In genomic region chr2:160132761-160133160, GRCh38 we compare ENCODE assay signal across 14 cellular contexts.
A peak's percentile ranks its signal among the peaks of the same experiment; 100 is the strongest.
DNase-seq lines count a peak whose midpoint lies in the region; ATAC-seq and TF ChIP-seq lines count a peak whose summit lies in the region.
"Had no signal": no experiment of that assay in that cellular context is flagged by ENCODE, and none has a peak within 500 bp of the region (broad histone marks: within the 10 kb centered on the region; RNA-seq: fewer than 3 reads in every experiment).

No MANE protein-coding gene starts in this region.

- H3K9me3 ChIP-seq in GM23248 (ENCODE audit: low read depth) (no peaks in the 10 kb centered on the region), PC-3 (ENCODE audit: low read length) (no peaks in the 10 kb centered on the region)
- H3K9me3 ChIP-seq: BLaER1 treated with 17β-estradiol and CSF1 and Interleukin-3, amounts not matched to agents 10 nM and 100 nM; HAP-1 had no signal

- H3K27me3 ChIP-seq in GM23248 (replicated peaks; ENCODE audit: insufficient read depth) (no peaks in the 10 kb centered on the region), PC-3 (ENCODE audit: low read length) (no peaks in the 10 kb centered on the region)
- H3K27me3 ChIP-seq: BLaER1 treated with 17β-estradiol and CSF1 and Interleukin-3, amounts not matched to agents 10 nM and 100 nM had no signal

- CTCF ChIA-PET in PC-3 (lab: Charles Lee) = no interaction called here

- POLR2A ChIA-PET in PC-3 (lab: Charles Lee; ENCODE audit: unreplicated experiment) = no interaction called here

- intact Hi-C loops in PC-3 (cut with micrococcal nuclease) = no loop called here

- H3K4me3 ChIP-seq in GM23248 = no peak overlapping the region
- H3K4me3 ChIP-seq in PC-3 (ENCODE audit: low read length) = no peak overlapping the region
- no peak overlapping the region for H3K4me3 ChIP-seq in epithelial cell of esophagus (ENCODE audit: low read length)
- H3K4me3 ChIP-seq: BLaER1 treated with 17β-estradiol and CSF1 and Interleukin-3, amounts not matched to agents 10 nM and 100 nM; GM12878; HAP-1 had no signal

- in situ Hi-C loops in GM23248 (cut with MboI) = no loop called here

- BruUV-seq in PC-3 (replicated peaks; lab: Mats Ljungman, UMichigan) = no TSS peak

- no peaks in the 10 kb centered on the region for H3K9me2 ChIP-seq in GM23248 (ENCODE audit: insufficient read depth)
- H3K9me2 ChIP-seq in PC-3 (replicated peaks; ENCODE audit: low read length) = no peaks in the 10 kb centered on the region

- H3K79me2 ChIP-seq in GM23248 (ENCODE audit: insufficient read depth) (no peaks in the 10 kb centered on the region), PC-3 (ENCODE audit: low read length) (no peaks in the 10 kb centered on the region)

- H3K27ac ChIP-seq in GM23248 (no peak overlapping the region), PC-3 (ENCODE audit: low read length) (no peak overlapping the region)
- H3K27ac ChIP-seq: BLaER1 treated with 17β-estradiol and CSF1 and Interleukin-3, amounts not matched to agents 10 nM and 100 nM; HL-60 had no signal

- no peak for ATAC-seq in PC-3
- ATAC-seq in HG02884 (IDR thresholded peaks at IDR 0.05; ENCODE audit: unreplicated experiment) = no peak
- ATAC-seq: CD8-positive, alpha-beta T cell; GM12878 had no signal

- H4K20me1 ChIP-seq in GM23248 (ENCODE audit: insufficient read depth) = no peaks in the 10 kb centered on the region
- no peaks in the 10 kb centered on the region for H4K20me1 ChIP-seq in PC-3 (ENCODE audit: low read length)
- H4K20me1 ChIP-seq: BLaER1 treated with 17β-estradiol and CSF1 and Interleukin-3, amounts not matched to agents 10 nM and 100 nM had no signal

- DNase-seq in GM23248 (peak; percentile 44), PC-3 (peak; percentile 22), epithelial cell of esophagus (ENCODE audit: low read depth) (peak; percentile 25), ureter (ENCODE audit: low spot score) (no peak)
- DNase-seq in activated CD4-positive, alpha-beta T cell treated with anti-CD3 and anti-CD28 coated beads for 4 hours = no peak
- DNase-seq: Calu3; CD8-positive, alpha-beta T cell; DMS79 treated with DMSO at 0.1 percent for 48 hours; IMR-90 had no signal

- TF ChIP-seq CTCF in PC-3 (conservative IDR thresholded peaks at IDR 0.05; ENCODE audit: low read depth, low read length) (no peak), epithelial cell of esophagus (IDR thresholded peaks at IDR 0.05; ENCODE audit: insufficient read depth, low read depth, low read length, missing control alignments) (no peak)

- H3K4me1 ChIP-seq in GM23248 (ENCODE audit: insufficient read depth) (peaks cover 4% of the 10 kb centered on the region; the same call in 1 of the 2 replicates), PC-3 (ENCODE audit: insufficient read depth, low read length) (no peaks in the 10 kb centered on the region)
- H3K4me1 ChIP-seq: BLaER1 treated with 17β-estradiol and CSF1 and Interleukin-3, amounts not matched to agents 10 nM and 100 nM; HAP-1 had no signal

- H3K9ac ChIP-seq in GM23248 = no peak overlapping the region
- H3K9ac ChIP-seq in PC-3 (ENCODE audit: low read length) = no peak overlapping the region
- H3K9ac ChIP-seq: BLaER1 treated with 17β-estradiol and CSF1 and Interleukin-3, amounts not matched to agents 10 nM and 100 nM had no signal

- H3F3A ChIP-seq in GM23248 (ENCODE audit: insufficient read depth) (no peaks in the 10 kb centered on the region), PC-3 (ENCODE audit: low read length, unreplicated experiment) (no peaks in the 10 kb centered on the region)

- no peaks in the 10 kb centered on the region for H3K36me3 ChIP-seq in GM23248 (ENCODE audit: low read depth)
- H3K36me3 ChIP-seq in PC-3 (ENCODE audit: low read depth, low read length) = no peaks in the 10 kb centered on the region
- H3K36me3 ChIP-seq: BLaER1 treated with 17β-estradiol and CSF1 and Interleukin-3, amounts not matched to agents 10 nM and 100 nM; HAP-1 had no signal

- H2AFZ ChIP-seq in GM23248 = no peak overlapping the region
- H2AFZ ChIP-seq in PC-3 (ENCODE audit: low read length) = no peak overlapping the region

- H3K4me2 ChIP-seq in GM23248 (ENCODE audit: unreplicated experiment) = no peak overlapping the region
- H3K4me2 ChIP-seq in PC-3 (ENCODE audit: low read length) = no peak overlapping the region
- H3K4me2 ChIP-seq: BLaER1 treated with 17β-estradiol and CSF1 and Interleukin-3, amounts not matched to agents 10 nM and 100 nM had no signal

- 78 to 81% methylated on average over 3 of the region's 3 CpGs for WGBS in GM23248 (ENCODE audit: low coverage in 1 of 2, low lambda C conversion rate in 2 of 2, missing lambda C conversion rate in 2 of 2), 2 experiments

Comparison
In these comparisons a context has a peak if more than half of its experiments do, and no peak if none do; other contexts are left out.
1. DNase-seq: peak in GM23248 (single experiment), PC-3 (single experiment) and epithelial cell of esophagus (single experiment); none in ureter (single experiment) and activated CD4-positive, alpha-beta T cell treated with anti-CD3 and anti-CD28 coated beads for 4 hours (0 of 2).